Comparison of ENCODE assay signal across 8 cellular contexts in the genomic region with DNA sequence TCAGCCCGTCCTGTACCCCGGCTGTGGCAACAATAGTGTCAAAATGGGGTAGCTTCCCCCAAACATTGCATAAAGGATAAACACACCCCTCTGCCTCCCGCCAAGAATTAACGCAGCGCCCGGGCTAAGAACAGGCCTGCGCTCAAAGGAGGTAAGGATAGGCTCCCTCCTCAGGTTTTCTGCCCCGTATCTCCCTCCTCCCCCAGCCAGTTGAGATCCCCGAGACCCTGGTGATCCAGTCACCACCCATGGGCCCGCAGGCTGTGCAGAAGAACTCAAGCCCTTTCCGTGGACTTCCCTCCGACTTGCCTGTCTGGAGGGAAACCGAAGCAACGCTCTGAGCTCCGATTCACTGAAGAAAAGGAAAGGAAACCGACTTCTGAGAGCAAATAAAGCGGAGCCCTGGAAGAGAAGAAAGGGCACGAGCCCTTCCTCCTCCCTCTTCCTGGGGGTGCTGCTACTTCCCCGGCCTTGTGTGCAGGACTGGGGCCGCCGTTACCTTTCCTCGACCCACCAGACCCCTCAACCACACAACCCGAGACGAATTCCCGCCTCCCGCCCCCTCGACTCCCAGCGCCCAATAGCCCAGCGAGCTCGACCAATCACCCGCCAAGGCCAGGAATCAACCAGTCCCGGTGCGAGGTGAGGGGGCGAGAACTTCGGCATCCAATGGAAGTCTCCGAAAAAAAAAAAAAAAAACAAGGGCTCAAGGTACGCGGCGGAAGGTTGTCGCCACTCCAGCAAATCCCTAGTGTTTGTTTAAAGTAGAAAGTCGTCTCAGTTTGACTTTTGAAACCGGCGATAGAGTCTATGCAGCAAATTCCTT. TPM values are rescaled to one million over a fixed set of nuclear protein-coding genes. Genes with fewer than 3 reads are reported as not detected.
DNase-seq lines count a peak whose midpoint lies in the region; ATAC-seq and TF ChIP-seq lines count a peak whose summit lies in the region.

A gene (minus strand): TSS at position 554 of the 826 bp plus-strand sequence. CDS start 1,989 bp downstream, outside the sequence.

- H3K27me3 ChIP-seq in esophagus (ENCODE audit: control insufficient read depth in 1 of 2, insufficient read depth in 2 of 2, low read length in 2 of 2), result no peaks in the 10 kb centered on the region
- no peaks in the 10 kb centered on the region for H3K27me3 ChIP-seq in mucosa of stomach (ENCODE audit: control insufficient read depth, insufficient read depth, low read length)

- 0% methylated on average over 43 of the region's 43 CpGs for WGBS in esophagus, 2 donors

- H3K36me3 ChIP-seq in esophagus (ENCODE audit: control insufficient read depth in 2 of 2, insufficient read depth in 2 of 2, low read length in 1 of 2), result no peaks in the 10 kb centered on the region
- H3K36me3 ChIP-seq in mucosa of stomach (ENCODE audit: control insufficient read depth, insufficient read depth, low read length), result no peaks in the 10 kb centered on the region

- DNase-seq in DMS153 (lab: John Stamatoyannopoulos, UW), result peak; percentile 87
- DNase-seq in OCI-M2 (lab: John Stamatoyannopoulos, UW; ENCODE audit: unreplicated experiment), result peak; percentile 57
- peak; percentile 89 for DNase-seq in activated T-cell treated with anti-CD3 and anti-CD28 coated beads for 24 hours (ENCODE audit: low read depth)
- peak; percentile 91 for DNase-seq in stimulated activated CD8-positive, alpha-beta memory T cell treated with anti-CD3 and anti-CD28 coated beads, Interleukin-4, amount 100 ng/mL, for 48 hours

- peak within 1 kb of the TSS; percentile 82 for H3K9ac ChIP-seq in mucosa of stomach (ENCODE audit: low read length)

- H3K4me1 ChIP-seq in esophagus (ENCODE audit: control insufficient read depth in 2 of 2, insufficient read depth in 2 of 2, low read length in 1 of 2) (no peaks in the 10 kb centered on the region), mucosa of stomach (ENCODE audit: control insufficient read depth, insufficient read depth, low read length) (no peaks in the 10 kb centered on the region)

- peak; percentile 84 for ATAC-seq in GM21619 (IDR thresholded peaks at IDR 0.05; ENCODE audit: unreplicated experiment)

- no peaks in the 10 kb centered on the region for H3K9me3 ChIP-seq in esophagus (ENCODE audit: control insufficient read depth in 2 of 2, insufficient read depth in 1 of 2, low read depth in 1 of 2, low read length in 1 of 2)
- no peaks in the 10 kb centered on the region for H3K9me3 ChIP-seq in mucosa of stomach (ENCODE audit: control insufficient read depth, low read length)

- H3K4me3 ChIP-seq in esophagus (ENCODE audit: low read depth in 1 of 2, low read length in 2 of 2) (peak within 1 kb of the TSS; percentile 93 to 97), mucosa of stomach (ENCODE audit: low read length) (peak within 1 kb of the TSS; percentile 81)

- no peak for TF ChIP-seq RAD21 in Ishikawa (IDR thresholded peaks at IDR 0.05; ENCODE audit: low read depth)

- TF ChIP-seq EP300 in Ishikawa (IDR thresholded peaks at IDR 0.05; ENCODE audit: borderline replicate concordance), result no peak

- H3K27ac ChIP-seq in esophagus (ENCODE audit: low read depth in 2 of 2, low read length in 1 of 2), result peak within 1 kb of the TSS; percentile 90 to 98

TF ChIP-seq in Ishikawa, 13 proteins besides CTCF, POLR2A, EP300 and RAD21:
- TF ChIP-seq, protein P1, sequence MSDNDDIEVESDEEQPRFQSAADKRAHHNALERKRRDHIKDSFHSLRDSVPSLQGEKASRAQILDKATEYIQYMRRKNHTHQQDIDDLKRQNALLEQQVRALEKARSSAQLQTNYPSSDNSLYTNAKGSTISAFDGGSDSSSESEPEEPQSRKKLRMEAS (IDR thresholded peaks at IDR 0.05), result peak; percentile 69
- TF ChIP-seq NFIC (IDR thresholded peaks at IDR 0.05), result no peak
- peak; percentile 65; the same call in 1 of the 2 replicates for TF ChIP-seq FOXM1 (IDR thresholded peaks at IDR 0.05; ENCODE audit: borderline replicate concordance, low read depth)
- peak; percentile 87 for TF ChIP-seq TAF1 (IDR thresholded peaks at IDR 0.05; ENCODE audit: low read depth)
- no peak for TF ChIP-seq YY1 (IDR thresholded peaks at IDR 0.05; ENCODE audit: low read depth)
- TF ChIP-seq ZBTB7A (IDR thresholded peaks at IDR 0.05; ENCODE audit: low read depth), result peak; percentile 86; the same call in 1 of the 2 replicates
- TF ChIP-seq TCF12 (IDR thresholded peaks at IDR 0.05; ENCODE audit: low read depth), result no peak
- TF ChIP-seq, protein P2, sequence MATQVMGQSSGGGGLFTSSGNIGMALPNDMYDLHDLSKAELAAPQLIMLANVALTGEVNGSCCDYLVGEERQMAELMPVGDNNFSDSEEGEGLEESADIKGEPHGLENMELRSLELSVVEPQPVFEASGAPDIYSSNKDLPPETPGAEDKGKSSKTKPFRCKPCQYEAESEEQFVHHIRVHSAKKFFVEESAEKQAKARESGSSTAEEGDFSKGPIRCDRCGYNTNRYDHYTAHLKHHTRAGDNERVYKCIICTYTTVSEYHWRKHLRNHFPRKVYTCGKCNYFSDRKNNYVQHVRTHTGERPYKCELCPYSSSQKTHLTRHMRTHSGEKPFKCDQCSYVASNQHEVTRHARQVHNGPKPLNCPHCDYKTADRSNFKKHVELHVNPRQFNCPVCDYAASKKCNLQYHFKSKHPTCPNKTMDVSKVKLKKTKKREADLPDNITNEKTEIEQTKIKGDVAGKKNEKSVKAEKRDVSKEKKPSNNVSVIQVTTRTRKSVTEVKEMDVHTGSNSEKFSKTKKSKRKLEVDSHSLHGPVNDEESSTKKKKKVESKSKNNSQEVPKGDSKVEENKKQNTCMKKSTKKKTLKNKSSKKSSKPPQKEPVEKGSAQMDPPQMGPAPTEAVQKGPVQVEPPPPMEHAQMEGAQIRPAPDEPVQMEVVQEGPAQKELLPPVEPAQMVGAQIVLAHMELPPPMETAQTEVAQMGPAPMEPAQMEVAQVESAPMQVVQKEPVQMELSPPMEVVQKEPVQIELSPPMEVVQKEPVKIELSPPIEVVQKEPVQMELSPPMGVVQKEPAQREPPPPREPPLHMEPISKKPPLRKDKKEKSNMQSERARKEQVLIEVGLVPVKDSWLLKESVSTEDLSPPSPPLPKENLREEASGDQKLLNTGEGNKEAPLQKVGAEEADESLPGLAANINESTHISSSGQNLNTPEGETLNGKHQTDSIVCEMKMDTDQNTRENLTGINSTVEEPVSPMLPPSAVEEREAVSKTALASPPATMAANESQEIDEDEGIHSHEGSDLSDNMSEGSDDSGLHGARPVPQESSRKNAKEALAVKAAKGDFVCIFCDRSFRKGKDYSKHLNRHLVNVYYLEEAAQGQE (IDR thresholded peaks at IDR 0.05; ENCODE audit: low read depth), result no peak
- TF ChIP-seq, protein P3, sequence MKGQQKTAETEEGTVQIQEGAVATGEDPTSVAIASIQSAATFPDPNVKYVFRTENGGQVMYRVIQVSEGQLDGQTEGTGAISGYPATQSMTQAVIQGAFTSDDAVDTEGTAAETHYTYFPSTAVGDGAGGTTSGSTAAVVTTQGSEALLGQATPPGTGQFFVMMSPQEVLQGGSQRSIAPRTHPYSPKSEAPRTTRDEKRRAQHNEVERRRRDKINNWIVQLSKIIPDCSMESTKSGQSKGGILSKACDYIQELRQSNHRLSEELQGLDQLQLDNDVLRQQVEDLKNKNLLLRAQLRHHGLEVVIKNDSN (IDR thresholded peaks at IDR 0.05), result no peak
- TF ChIP-seq EGR1 (IDR thresholded peaks at IDR 0.05), result peak; percentile 66; the same call in 1 of the 2 replicates
- TF ChIP-seq CREB1 (IDR thresholded peaks at IDR 0.05; ENCODE audit: low read depth), result no peak
- TF ChIP-seq CEBPB (IDR thresholded peaks at IDR 0.05), result no peak
- TF ChIP-seq TEAD4 (IDR thresholded peaks at IDR 0.05), result no peak

RNA-seq across cellular contexts. Expression of the gene that starts here (rescaled TPM):
- polyA plus RNA-seq in esophagus, result 1 to 10 TPM; 1.4 to 1.7 TPM

Comparison
In these comparisons a context has a peak if more than half of its experiments do, and no peak if none do; other contexts are left out.
1. Peak in every context shown above with its lines: DNase-seq, ATAC-seq, H3K4me3 ChIP-seq and H3K27ac ChIP-seq.